ENCODE assay signal across 1 cellular context in genomic region chr13:73837147-73837546, GRCh38.
TF ChIP-seq lines count a peak whose summit lies in the region.

No MANE protein-coding gene starts in this region.

TF ChIP-seq in SK-N-SH, 30 proteins besides CTCF, POLR2A, EP300 and RAD21 (continued from another document):
- TF ChIP-seq FOXJ3 (CRISPR knock-in tag; IDR thresholded peaks at IDR 0.05) (no peak), EZH2phosphoT487 (IDR thresholded peaks at IDR 0.05; ENCODE audit: borderline replicate concordance, low read depth) (no peak), GATA2 (CRISPR knock-in tag; IDR thresholded peaks at IDR 0.05) (peak; percentile 72), NFIC (IDR thresholded peaks at IDR 0.05; ENCODE audit: borderline replicate concordance) (no peak), TCF12 (IDR thresholded peaks at IDR 0.05) (0 out of 2 replicates have a peak, but pooled peaks have one; percentile 5)
